24 cellular contexts compared by ENCODE assay signal in the genomic region with DNA sequence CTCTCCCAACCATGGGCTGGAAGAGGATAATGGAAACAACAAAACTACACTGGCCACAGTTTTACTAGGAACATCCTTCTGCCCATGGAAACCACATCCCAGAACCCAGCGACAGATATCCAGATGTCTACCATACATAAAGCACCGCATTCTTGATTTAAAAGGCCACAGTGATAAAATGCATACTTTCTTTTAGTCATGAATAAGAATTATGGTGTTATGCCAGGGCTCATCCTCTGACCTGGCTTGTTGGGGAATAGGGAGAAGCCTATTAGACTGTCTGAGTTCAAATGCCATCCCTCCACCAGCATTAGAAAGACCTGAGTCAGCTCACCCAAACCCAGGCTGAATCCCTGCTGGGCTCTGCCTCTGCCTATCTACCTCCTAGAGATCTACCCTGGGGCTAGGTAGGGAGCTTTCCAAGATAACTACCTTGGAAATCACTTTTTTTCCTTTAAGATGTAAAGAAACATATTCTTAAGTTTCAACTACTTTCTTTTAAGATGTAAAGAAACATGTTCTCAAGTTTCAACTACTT. TPM values are rescaled to one million over a fixed set of nuclear protein-coding genes. Genes with fewer than 3 reads are reported as not detected.
A peak's percentile ranks its signal among the peaks of the same experiment; 100 is the strongest.
DNase-seq lines count a peak whose midpoint lies in the region; ATAC-seq and TF ChIP-seq lines count a peak whose summit lies in the region.
"Had no signal": no experiment of that assay in that cellular context is flagged by ENCODE, and none has a peak within 500 bp of the region (broad histone marks: within the 10 kb centered on the region; RNA-seq: fewer than 3 reads in every experiment).

No MANE protein-coding gene starts in this region.

- 60 to 67% methylated on average over 2 of the region's 2 CpGs for WGBS in GM23248 (ENCODE audit: low coverage in 1 of 2, low lambda C conversion rate in 2 of 2, missing lambda C conversion rate in 2 of 2), 2 experiments
- no CpG with 5 or more reads among the region's 2 CpGs for WGBS in mesenchymal stem cell

- H3K9me3 ChIP-seq in GM23248 (ENCODE audit: low read depth) (no peaks in the 10 kb centered on the region), mesenchymal stem cell (ENCODE audit: control insufficient read depth, low read length) (no peaks in the 10 kb centered on the region)
- H3K9me3 ChIP-seq: BLaER1 treated with 17β-estradiol and CSF1 and Interleukin-3, amounts not matched to agents 10 nM and 100 nM had no signal

- H2AK5ac ChIP-seq in mesenchymal stem cell (ENCODE audit: low read length, severe bottlenecking) = no peak overlapping the region

- no peaks in the 10 kb centered on the region for H3K9me2 ChIP-seq in GM23248 (ENCODE audit: insufficient read depth)

- H3K4me2 ChIP-seq in GM23248 (ENCODE audit: unreplicated experiment) = no peak overlapping the region
- H3K4me2 ChIP-seq in mesenchymal stem cell (ENCODE audit: low read length, poor library complexity, severe bottlenecking) = no peak overlapping the region
- H3K4me2 ChIP-seq: BLaER1 treated with 17β-estradiol and CSF1 and Interleukin-3, amounts not matched to agents 10 nM and 100 nM; PC-9 had no signal

- H2BK120ac ChIP-seq in mesenchymal stem cell (ENCODE audit: low read depth, low read length) = no peak overlapping the region

- no peak overlapping the region for H2BK12ac ChIP-seq in mesenchymal stem cell (ENCODE audit: low read length in 2 of 2)

- ATAC-seq in HG03571 (IDR thresholded peaks at IDR 0.05; ENCODE audit: unreplicated experiment) (no peak), GM18907 (IDR thresholded peaks at IDR 0.05; ENCODE audit: unreplicated experiment) (no peak), HG02970 (IDR thresholded peaks at IDR 0.05; ENCODE audit: low FRiP score, unreplicated experiment) (no peak)

- H4K20me1 ChIP-seq in GM23248 (ENCODE audit: insufficient read depth) = no peaks in the 10 kb centered on the region
- H4K20me1 ChIP-seq: BLaER1 treated with 17β-estradiol and CSF1 and Interleukin-3, amounts not matched to agents 10 nM and 100 nM had no signal

- no peaks in the 10 kb centered on the region for H3K36me3 ChIP-seq in GM23248 (ENCODE audit: low read depth)
- no peaks in the 10 kb centered on the region for H3K36me3 ChIP-seq in mesenchymal stem cell (ENCODE audit: control insufficient read depth in 1 of 2, insufficient read depth in 2 of 2, low read depth in 1 of 2, low read length in 2 of 2)
- H3K36me3 ChIP-seq: BLaER1 treated with 17β-estradiol and CSF1 and Interleukin-3, amounts not matched to agents 10 nM and 100 nM had no signal

- in situ Hi-C loops in GM23248 (cut with MboI) = no loop called here

- DNase-seq in AG10803 (ENCODE audit: low read depth) = peak; percentile 46
- peak; percentile 26 for DNase-seq in GM23248
- peak; percentile 48 for DNase-seq in RPMI7951 (ENCODE audit: low read depth)
- no peak for DNase-seq in mesenchymal stem cell
- DNase-seq in HK-2 (ENCODE audit: unreplicated experiment) = no peak
- DNase-seq: AML-193; CD4-positive, alpha-beta T cell; GF-D8; H7; Karpas-422; MV-4-11; NCI-H1105; NCI-H1436 treated with DMSO at 0.1 percent for 48 hours; NCI-H187 treated with DMSO at 0.1 percent for 48 hours; NCI-H2107; NCI-H526 treated with DMSO at 0.1 percent for 48 hours; PC-9; Right ventricle myocardium superior; RPMI8226 had no signal

- peaks cover 25% of the 10 kb centered on the region for H3K4me1 ChIP-seq in GM23248 (ENCODE audit: insufficient read depth)
- peaks cover 3% of the 10 kb centered on the region for H3K4me1 ChIP-seq in mesenchymal stem cell (ENCODE audit: control insufficient read depth, insufficient read depth, low read depth, low read length)

- H3K79me2 ChIP-seq in GM23248 (ENCODE audit: insufficient read depth) = no peaks in the 10 kb centered on the region

- H3K14ac ChIP-seq in mesenchymal stem cell (ENCODE audit: low read length in 2 of 2) = no peak overlapping the region

- H2AFZ ChIP-seq in GM23248 (no peak overlapping the region), mesenchymal stem cell (ENCODE audit: low read depth, low read length) (no peak overlapping the region)
- H2AFZ ChIP-seq: PC-9 had no signal

- H3K23ac ChIP-seq in mesenchymal stem cell (ENCODE audit: low read length in 2 of 2) = no peak overlapping the region

- no peak overlapping the region for H4K91ac ChIP-seq in mesenchymal stem cell (ENCODE audit: low read length)

- H3K9ac ChIP-seq in GM23248 = no peak overlapping the region
- H3K9ac ChIP-seq in mesenchymal stem cell (ENCODE audit: low read length) = no peak overlapping the region
- H3K9ac ChIP-seq: BLaER1 treated with 17β-estradiol and CSF1 and Interleukin-3, amounts not matched to agents 10 nM and 100 nM had no signal

- H3F3A ChIP-seq in GM23248 (ENCODE audit: insufficient read depth) = 0 out of 2 replicates have a peak, but pooled peaks cover 3% of the 10 kb centered on the region

- no peak overlapping the region for H3K18ac ChIP-seq in mesenchymal stem cell (ENCODE audit: low read depth in 1 of 2, low read length in 2 of 2)

- no peak overlapping the region for H3K4me3 ChIP-seq in AG10803 (ENCODE audit: low read length)
- H3K4me3 ChIP-seq in GM23248 = no peak overlapping the region
- H3K4me3 ChIP-seq in mesenchymal stem cell (ENCODE audit: insufficient read depth in 1 of 2, low read depth in 1 of 2, low read length in 2 of 2) = no peak overlapping the region
- H3K4me3 ChIP-seq: BLaER1 treated with 17β-estradiol and CSF1 and Interleukin-3, amounts not matched to agents 10 nM and 100 nM; PC-9 had no signal

- no peak overlapping the region for H4K8ac ChIP-seq in mesenchymal stem cell (ENCODE audit: low read length)

- no peaks in the 10 kb centered on the region for H3K79me1 ChIP-seq in mesenchymal stem cell (replicated peaks; ENCODE audit: low read length, poor library complexity, severe bottlenecking)

- no peak overlapping the region for H3K4ac ChIP-seq in mesenchymal stem cell (ENCODE audit: low read depth in 1 of 2, low read length in 2 of 2)

- no peak overlapping the region for H2BK15ac ChIP-seq in mesenchymal stem cell (ENCODE audit: low read depth, poor library complexity, severe bottlenecking)

- no peak for TF ChIP-seq CTCF in AG10803 (conservative IDR thresholded peaks at IDR 0.05; ENCODE audit: low read length)

- no peak overlapping the region for H3K27ac ChIP-seq in GM23248
- H3K27ac ChIP-seq in mesenchymal stem cell (ENCODE audit: low read length, poor library complexity, severe bottlenecking) = no peak overlapping the region
- H3K27ac ChIP-seq: BLaER1 treated with 17β-estradiol and CSF1 and Interleukin-3, amounts not matched to agents 10 nM and 100 nM; PC-9 had no signal

- peak overlapping the region; percentile 33 for H2BK5ac ChIP-seq in mesenchymal stem cell (ENCODE audit: low read depth, low read length, poor library complexity, severe bottlenecking)

- no peaks in the 10 kb centered on the region for H3K27me3 ChIP-seq in GM23248 (replicated peaks; ENCODE audit: insufficient read depth)
- H3K27me3 ChIP-seq in mesenchymal stem cell (ENCODE audit: control insufficient read depth in 1 of 2, insufficient read depth in 1 of 2, low read length in 2 of 2) = no peaks in the 10 kb centered on the region
- H3K27me3 ChIP-seq: BLaER1 treated with 17β-estradiol and CSF1 and Interleukin-3, amounts not matched to agents 10 nM and 100 nM had no signal

RNA-seq across cellular contexts. Expression of a gene that starts 5.2 kb away (rescaled TPM):
- total RNA-seq in GM23248 (2014; rRNA removed; shearing (Covaris generic)) = 0.11 TPM in 1 of 2 replicates, not detected in the other
- polyA plus RNA-seq in GM23248 (2016; fragmentation: Nextera tagmentation; extraction: Ambion mirVana) = not detected in 2 replicates
- 0.10 and 0.48 TPM in 2 replicates for total RNA-seq in RPMI7951 (2014; rRNA removed; shearing (Covaris generic))
- polyA plus RNA-seq in mesenchymal stem cell (2013, experiment 1 of 2) = 0.01 TPM
- not detected for polyA plus RNA-seq in mesenchymal stem cell (2013, experiment 2 of 2)
- total RNA-seq: CD4-positive, alpha-beta T cell; H7; NCI-H460 had no signal

Comparison
In these comparisons a context has a peak if more than half of its experiments do, and no peak if none do; other contexts are left out.
1. DNase-seq: peak in AG10803 (single experiment), GM23248 (single experiment) and RPMI7951 (single experiment); none in mesenchymal stem cell (single experiment) and HK-2 (single experiment).